10 cellular contexts compared by ENCODE assay signal in genomic region chr2:17538022-17538843, GRCh38. TPM values are rescaled to one million over a fixed set of nuclear protein-coding genes. Genes with fewer than 3 reads are reported as not detected.
DNase-seq lines count a peak whose midpoint lies in the region; ATAC-seq, FAIRE-seq and TF ChIP-seq lines count a peak whose summit lies in the region.
"Had no signal": no experiment of that assay in that cellular context is flagged by ENCODE, and none has a peak within 500 bp of the region (broad histone marks: within the 10 kb centered on the region; RNA-seq: fewer than 3 reads in every experiment).

No MANE protein-coding gene starts in this region.

- H3K4me3 ChIP-seq in HepG2 (replicated peaks in 1 of 3; ENCODE audit: insufficient read depth in 1 of 3, low read depth in 2 of 3, low read length in 3 of 3) (peak overlapping the region; percentile 78 to 97 (median 83)), aorta (ENCODE audit: low read length in 2 of 2) (peak overlapping the region; percentile 30 to 54)

- H3K36me3 ChIP-seq in HepG2 (replicated peaks in 1 of 2; ENCODE audit: control insufficient read depth in 1 of 2, insufficient read depth in 2 of 2, low read length in 2 of 2) (no peaks in the 10 kb centered on the region), aorta (ENCODE audit: control insufficient read depth in 1 of 2, insufficient read depth in 2 of 2, low read length in 1 of 2) (no peaks in the 10 kb centered on the region)

- CTCF ChIA-PET in HepG2 (lab: Yijun Ruan, JAX; ENCODE audit: low intra/inter-chr PET ratio, low total read pairs) = no interaction called here

- TF ChIP-seq EP300 in HepG2 (IDR thresholded peaks at IDR 0.05; ENCODE audit: low read depth in 2 of 2, low read length in 2 of 2) = no peak
- TF ChIP-seq EP300 in HepG2 (CRISPR knock-in tag; IDR thresholded peaks at IDR 0.05; ENCODE audit: borderline replicate concordance) = no peak

- intact Hi-C loops in HepG2 (cut with micrococcal nuclease; ENCODE audit: unreplicated experiment) = loop anchor here (1.0 kb wide), 2 partner anchors 20 to 56 kb away; partner anchors contain the start of gene RAD51AP2
- intact Hi-C loops in aorta (cut with DNase I) = no loop called here

- peaks cover 36% of the 10 kb centered on the region for H3K79me2 ChIP-seq in HepG2 (ENCODE audit: insufficient read depth, low read length)

- peaks cover 23% of the 10 kb centered on the region for H3K4me1 ChIP-seq in HepG2 (ENCODE audit: insufficient read depth, low read length)
- no peaks in the 10 kb centered on the region for H3K4me1 ChIP-seq in aorta (ENCODE audit: control insufficient read depth in 1 of 2, insufficient read depth in 2 of 2, low read length in 2 of 2)

- H2AFZ ChIP-seq in HepG2 (ENCODE audit: low read length) = peak overlapping the region; percentile 98

- no peaks in the 10 kb centered on the region for H3K9me3 ChIP-seq in HepG2 (ENCODE audit: low read length)
- no peaks in the 10 kb centered on the region for H3K9me3 ChIP-seq in aorta (ENCODE audit: control insufficient read depth, low read length)

- in situ Hi-C loops in HepG2 (cut with HindIII; ENCODE audit: extremely low pct_ligation_motif_present, low pct_unique_long_range_greater_than_20kb) = no loop called here

- peak overlapping the region; percentile 78 for H3K9ac ChIP-seq in HepG2 (ENCODE audit: insufficient read depth, low read depth, low read length)

- BruUV-seq in HepG2 (replicated peaks; lab: Mats Ljungman, UMichigan) = no TSS peak

- ATAC-seq in GM18511 (IDR thresholded peaks at IDR 0.05; ENCODE audit: unreplicated experiment) (peak; percentile 27), HG03039 (IDR thresholded peaks at IDR 0.05; ENCODE audit: unreplicated experiment) (peak; percentile 33), HepG2 (peak; percentile 32), aorta (ENCODE audit: low FRiP score) (no peak), HG02840 (IDR thresholded peaks at IDR 0.05; ENCODE audit: low FRiP score, unreplicated experiment) (no peak), HG03025 (IDR thresholded peaks at IDR 0.05; ENCODE audit: low FRiP score, unreplicated experiment) (no peak)

- TF ChIP-seq CTCF in HepG2 (CRISPR knock-in tag; IDR thresholded peaks at IDR 0.05) = no peak

- FAIRE-seq in HepG2 (lab: Jason Lieb, UNC) = no peak

- no peak for TF ChIP-seq POLR2A in HepG2 (IDR thresholded peaks at IDR 0.05; ENCODE audit: insufficient read depth in 1 of 2, low read depth in 2 of 2, low read length in 2 of 2)

- POLR2A ChIA-PET in HepG2 (lab: Yijun Ruan, JAX) = interaction anchor here (0.6 to 3.6 kb wide), 8 partner anchors 8 to 133 kb away, joined by 3 to 32 read pairs (median 6); partner anchors contain the start of gene RAD51AP2

- DNase-seq in brain pericyte (ENCODE audit: low read depth, low spot score) (peak; percentile 8), HepG2 (ENCODE audit: low spot score) (peak; percentile 39), aorta (no peak), NCI-H2029 (lab: John Stamatoyannopoulos, UW) (no peak)

- H3K27ac ChIP-seq in HepG2 (ENCODE audit: extremely low read length, insufficient read depth, low read length) (peak overlapping the region; percentile 94), aorta (ENCODE audit: low read depth in 1 of 2, low read length in 2 of 2) (no peak overlapping the region)

- no peaks in the 10 kb centered on the region for H4K20me1 ChIP-seq in HepG2 (ENCODE audit: insufficient read depth, low read length)

- H3K27me3 ChIP-seq in HepG2 (ENCODE audit: control insufficient read depth in 1 of 2, insufficient read depth in 2 of 2, low read length in 2 of 2) = peaks cover 0 to 3% of the 10 kb centered on the region in 2 experiments; a peak in 1 of 5 replicates
- H3K27me3 ChIP-seq in aorta (ENCODE audit: control insufficient read depth in 1 of 2, insufficient read depth in 2 of 2, low read length in 1 of 2) = no peaks in the 10 kb centered on the region

- TF ChIP-seq RAD21 in HepG2 (CRISPR knock-in tag; IDR thresholded peaks at IDR 0.05) = no peak

- WGBS in HepG2 (ENCODE audit: low lambda C conversion rate) = under 1% methylated on average over 30 of the region's 30 CpGs
- 6 to 9% methylated on average over 30 of the region's 30 CpGs for WGBS in aorta, 2 donors

- peak overlapping the region; percentile 83 for H3K4me2 ChIP-seq in HepG2 (ENCODE audit: low read depth, low read length)

TF ChIP-seq in HepG2, 621 proteins besides CTCF, POLR2A, EP300 and RAD21 (continues in another document):
- TF ChIP-seq HNRNPLL (IDR thresholded peaks at IDR 0.05; ENCODE audit: low read depth, low read length, poor library complexity, severe bottlenecking) (peak; percentile 74), ZEB1 (IDR thresholded peaks at IDR 0.05; ENCODE audit: insufficient replicate concordance, low read depth) (peak; percentile 56), RBFOX2 (IDR thresholded peaks at IDR 0.05; ENCODE audit: low read depth, low read length) (no peak), ZFYVE20 (CRISPR knock-in tag; IDR thresholded peaks at IDR 0.05; ENCODE audit: borderline replicate concordance, low read depth) (no peak), ZNF879 (CRISPR knock-in tag; IDR thresholded peaks at IDR 0.05) (0 out of 2 replicates have a peak, but pooled peaks have one; percentile 1)

RNA-seq across cellular contexts. Expression of gene VSNL1, which starts 2.3 kb away (rescaled TPM):
- 63.2 and 103 TPM in 2 replicates for total RNA-seq in HepG2 (2016; rRNA removed; fragmentation: Illumina TruSeq; extraction: Trizol)
- total RNA-seq in HepG2 (2016; cell fraction: cytosol; rRNA removed; fragmentation: Illumina TruSeq; extraction: Trizol; ENCODE audit: low read depth) = 11.8 and 12.1 TPM in 2 replicates
- total RNA-seq in HepG2 (2016; cell fraction: insoluble cytoplasmic fraction; rRNA removed; fragmentation: Illumina TruSeq; extraction: Trizol) = 61.2 and 118 TPM in 2 replicates
- total RNA-seq in HepG2 (2016; cell fraction: membrane; rRNA removed; fragmentation: Illumina TruSeq; extraction: Trizol) = 28.5 and 29.9 TPM in 2 replicates
- total RNA-seq in HepG2 (2016; cell fraction: nucleus; rRNA removed; fragmentation: Illumina TruSeq; extraction: Trizol) = 32.8 and 35.9 TPM in 2 replicates
- polyA plus RNA-seq in HepG2 (2011; rRNA removed) = 62.8 and 95.9 TPM in 2 replicates
- 80.4 and 85.1 TPM in 2 replicates for polyA plus RNA-seq in HepG2 (2011; cell fraction: cytosol; rRNA removed)
- polyA plus RNA-seq in HepG2 (2011; cell fraction: nucleus; rRNA removed) = 12.7 TPM in 2 replicates
- 72.6 and 115 TPM in 2 replicates for polyA plus RNA-seq in HepG2 (2012)
- 11.7 and 11.9 TPM in 2 replicates for polyA plus RNA-seq in HepG2 (2016; cell fraction: cytosol; fragmentation: Illumina TruSeq; extraction: Trizol; ENCODE audit: low read depth)
- 147 and 163 TPM in 2 replicates for polyA plus RNA-seq in HepG2 (2016; cell fraction: insoluble cytoplasmic fraction; fragmentation: Illumina TruSeq; extraction: Trizol; ENCODE audit: low read depth)
- 29.7 TPM in 2 replicates for polyA plus RNA-seq in HepG2 (2016; cell fraction: membrane; fragmentation: Illumina TruSeq; extraction: Trizol; ENCODE audit: low read depth)
- 39.4 and 45.5 TPM in 2 replicates for polyA plus RNA-seq in HepG2 (2016; cell fraction: nucleus; fragmentation: Illumina TruSeq; extraction: Trizol; ENCODE audit: insufficient read depth, low read depth)
- polyA minus RNA-seq in HepG2 (2011; rRNA and poly(A)+ RNA removed; ENCODE audit: low replicate concordance) = 83.5 TPM in 1 of 2 replicates, not detected in the other
- 44.0 and 47.1 TPM in 2 replicates for polyA minus RNA-seq in HepG2 (2011; cell fraction: cytosol; rRNA and poly(A)+ RNA removed)
- polyA minus RNA-seq in HepG2 (2011; cell fraction: nucleus; rRNA and poly(A)+ RNA removed) = 39.8 and 52.0 TPM in 2 replicates
- not detected for total RNA-seq in aorta
- not detected for polyA plus RNA-seq in aorta
- total RNA-seq: HT1080, mononuclear cell had no signal

RNA-seq across cellular contexts. Expression of gene RAD51AP2, which starts 20.0 kb away (rescaled TPM):
- 0.07 and 0.11 TPM in 2 replicates for total RNA-seq in HepG2 (2016; rRNA removed; fragmentation: Illumina TruSeq; extraction: Trizol)
- not detected in 2 replicates for total RNA-seq in HepG2 (2016; cell fraction: cytosol; rRNA removed; fragmentation: Illumina TruSeq; extraction: Trizol; ENCODE audit: low read depth)
- 0.06 and 0.07 TPM in 2 replicates for total RNA-seq in HepG2 (2016; cell fraction: insoluble cytoplasmic fraction; rRNA removed; fragmentation: Illumina TruSeq; extraction: Trizol)
- 0.06 and 0.07 TPM in 2 replicates for total RNA-seq in HepG2 (2016; cell fraction: membrane; rRNA removed; fragmentation: Illumina TruSeq; extraction: Trizol)
- 0.25 and 0.34 TPM in 2 replicates for total RNA-seq in HepG2 (2016; cell fraction: nucleus; rRNA removed; fragmentation: Illumina TruSeq; extraction: Trizol)
- polyA plus RNA-seq in HepG2 (2011; rRNA removed) = 0.05 and 0.12 TPM in 2 replicates
- 0.03 TPM in 1 of 2 replicates, not detected in the other for polyA plus RNA-seq in HepG2 (2011; cell fraction: cytosol; rRNA removed)
- polyA plus RNA-seq in HepG2 (2011; cell fraction: nucleus; rRNA removed) = 0.23 and 0.24 TPM in 2 replicates
- polyA plus RNA-seq in HepG2 (2012) = 0.15 and 0.21 TPM in 2 replicates
- polyA plus RNA-seq in HepG2 (2016; cell fraction: cytosol; fragmentation: Illumina TruSeq; extraction: Trizol; ENCODE audit: low read depth) = not detected in 2 replicates
- 0.12 TPM in 1 of 2 replicates, not detected in the other for polyA plus RNA-seq in HepG2 (2016; cell fraction: insoluble cytoplasmic fraction; fragmentation: Illumina TruSeq; extraction: Trizol; ENCODE audit: low read depth)
- polyA plus RNA-seq in HepG2 (2016; cell fraction: membrane; fragmentation: Illumina TruSeq; extraction: Trizol; ENCODE audit: low read depth) = 0.03 TPM in 1 of 2 replicates, not detected in the other
- polyA plus RNA-seq in HepG2 (2016; cell fraction: nucleus; fragmentation: Illumina TruSeq; extraction: Trizol; ENCODE audit: insufficient read depth, low read depth) = 0.59 and 0.79 TPM in 2 replicates
- not detected in 2 replicates for polyA minus RNA-seq in HepG2 (2011; rRNA and poly(A)+ RNA removed; ENCODE audit: low replicate concordance)
- not detected in 2 replicates for polyA minus RNA-seq in HepG2 (2011; cell fraction: cytosol; rRNA and poly(A)+ RNA removed)
- 0.77 and 1.1 TPM in 2 replicates for polyA minus RNA-seq in HepG2 (2011; cell fraction: nucleus; rRNA and poly(A)+ RNA removed)
- not detected for total RNA-seq in aorta
- under 1 TPM in 1 of 2 donors, not detected in 1; 0.13 TPM for polyA plus RNA-seq in aorta
- total RNA-seq: HT1080, mononuclear cell had no signal

Comparison
In these comparisons a context has a peak if more than half of its experiments do, and no peak if none do; other contexts are left out.
1. ATAC-seq: peak in GM18511 (single experiment), HG03039 (single experiment) and HepG2 (single experiment); none in aorta (single experiment), HG02840 (single experiment) and HG03025 (single experiment).
2. DNase-seq: peak in brain pericyte (single experiment) and HepG2 (single experiment); none in aorta (0 of 2) and NCI-H2029 (single experiment).
3. RNA of gene VSNL1, which starts 2.3 kb away (total RNA-seq): 11.8 to 118 TPM in HepG2; not detected in aorta; every median in the first group is over 10 times any median in the second.